12 cellular contexts compared by ENCODE assay signal in genomic region chr2:46363535-46364170, GRCh38.
DNase-seq lines count a peak whose midpoint lies in the region; ATAC-seq and TF ChIP-seq lines count a peak whose summit lies in the region.
"Had no signal": no experiment of that assay in that cellular context is flagged by ENCODE, and none has a peak within 500 bp of the region (broad histone marks: within the 10 kb centered on the region; RNA-seq: fewer than 3 reads in every experiment).

No MANE protein-coding gene starts in this region.

- H3K27me3 Mint-ChIP-seq in activated T-cell treated with anti-CD3 and anti-CD28 coated beads, Interleukin-2, amount 50 U/mL, for 72 hours (ENCODE audit: low read depth), result no peaks in the 10 kb centered on the region
- H3K27me3 Mint-ChIP-seq in activated T-cell treated with anti-CD3 and anti-CD28 coated beads, Interleukin-2, amount 50 U/mL, for 24 hours, result no peaks in the 10 kb centered on the region
- no peaks in the 10 kb centered on the region for H3K27me3 Mint-ChIP-seq in stimulated activated naive CD8-positive, alpha-beta T cell treated with anti-CD3 and anti-CD28 coated beads, Interleukin-15, amount 100 ng/mL, for 72 hours

- no peak overlapping the region for H3K4me2 ChIP-seq in fibroblast of lung (ENCODE audit: extremely low read depth, insufficient read depth, low read length)

- H3K4me3 Mint-ChIP-seq in activated T-cell treated with anti-CD3 and anti-CD28 coated beads, Interleukin-2, amount 50 U/mL, for 72 hours, result peak overlapping the region in 1 of 2 donors; percentile 4
- no peak overlapping the region for H3K4me3 Mint-ChIP-seq in activated T-cell treated with anti-CD3 and anti-CD28 coated beads, Interleukin-2, amount 50 U/mL, for 24 hours
- H3K4me3 Mint-ChIP-seq in stimulated activated naive CD8-positive, alpha-beta T cell treated with anti-CD3 and anti-CD28 coated beads, Interleukin-15, amount 100 ng/mL, for 72 hours, result no peak overlapping the region

- peak; percentile 88 to 92 for ATAC-seq in activated T-cell treated with anti-CD3 and anti-CD28 coated beads, Interleukin-2, amount 50 U/mL, for 72 hours (replicated peaks in 1 of 2)
- ATAC-seq in stimulated activated naive CD8-positive, alpha-beta T cell treated with anti-CD3 and anti-CD28 coated beads, Interleukin-15, amount 100 ng/mL, for 72 hours, result peak; percentile 83
- no peak for ATAC-seq in GM18505 (IDR thresholded peaks at IDR 0.05; ENCODE audit: unreplicated experiment)
- ATAC-seq in GM18502 (IDR thresholded peaks at IDR 0.05; ENCODE audit: poor library complexity, unreplicated experiment), result no peak

- H3K4me1 Mint-ChIP-seq in activated T-cell treated with anti-CD3 and anti-CD28 coated beads, Interleukin-2, amount 50 U/mL, for 72 hours (ENCODE audit: low read depth), result peaks cover 28% of the 10 kb centered on the region
- H3K4me1 Mint-ChIP-seq in activated T-cell treated with anti-CD3 and anti-CD28 coated beads, Interleukin-2, amount 50 U/mL, for 24 hours (ENCODE audit: low read depth), result peaks cover 31% of the 10 kb centered on the region
- H3K4me1 Mint-ChIP-seq in stimulated activated naive CD8-positive, alpha-beta T cell treated with anti-CD3 and anti-CD28 coated beads, Interleukin-15, amount 100 ng/mL, for 72 hours, result peaks cover 35% of the 10 kb centered on the region

- H3K27ac ChIP-seq in fibroblast of lung (ENCODE audit: insufficient read depth, low read length) (peak overlapping the region; percentile 17), colonic mucosa (no peak overlapping the region)

- no peaks in the 10 kb centered on the region for H3K79me2 ChIP-seq in fibroblast of lung (ENCODE audit: control insufficient read depth, insufficient read depth, low read length)

- H3K9me3 Mint-ChIP-seq in activated T-cell treated with anti-CD3 and anti-CD28 coated beads, Interleukin-2, amount 50 U/mL, for 72 hours, result peaks cover 0 to 1% of the 10 kb centered on the region in 2 donors
- H3K9me3 Mint-ChIP-seq in activated T-cell treated with anti-CD3 and anti-CD28 coated beads, Interleukin-2, amount 50 U/mL, for 24 hours, result no peaks in the 10 kb centered on the region
- no peaks in the 10 kb centered on the region for H3K9me3 Mint-ChIP-seq in stimulated activated naive CD8-positive, alpha-beta T cell treated with anti-CD3 and anti-CD28 coated beads, Interleukin-15, amount 100 ng/mL, for 72 hours

- peaks cover 0 to 11% of the 10 kb centered on the region in 2 donors for H3K36me3 Mint-ChIP-seq in activated T-cell treated with anti-CD3 and anti-CD28 coated beads, Interleukin-2, amount 50 U/mL, for 72 hours (ENCODE audit: insufficient read depth in 2 of 2)
- H3K36me3 Mint-ChIP-seq in activated T-cell treated with anti-CD3 and anti-CD28 coated beads, Interleukin-2, amount 50 U/mL, for 24 hours (ENCODE audit: low read depth), result no peaks in the 10 kb centered on the region

- intact Hi-C loops in colonic mucosa (cut with DNase I), result loop anchor here (2.0 to 5.0 kb wide), 3 partner anchors 65 to 351 kb away; no protein-coding TSS in a partner anchor

- H3K36me3 ChIP-seq in fibroblast of lung (ENCODE audit: control insufficient read depth, insufficient read depth, low read length) (peaks cover 18% of the 10 kb centered on the region), colonic mucosa (no peaks in the 10 kb centered on the region)
- H3K36me3 ChIP-seq: HAP-1 had no signal

- H4K20me1 ChIP-seq in fibroblast of lung (ENCODE audit: control insufficient read depth, extremely low read depth, insufficient read depth, low read length), result no peaks in the 10 kb centered on the region

- no peak overlapping the region for H3K4me3 ChIP-seq in fibroblast of lung (replicated peaks in 1 of 4; ENCODE audit: control extremely low read depth in 1 of 4, insufficient read depth in 1 of 4, low read depth in 3 of 4, low read length in 4 of 4)
- no peak overlapping the region for H3K4me3 ChIP-seq in colonic mucosa
- H3K4me3 ChIP-seq: adrenal gland, HAP-1 had no signal

- TF ChIP-seq CTCF in fibroblast of lung (conservative IDR thresholded peaks at IDR 0.05 in 1 of 2, IDR thresholded peaks at IDR 0.05 in 1 of 2; ENCODE audit: low read depth in 1 of 2, low read length in 2 of 2) (no peak), colonic mucosa (IDR thresholded peaks at IDR 0.05) (no peak)

- H3K4me1 ChIP-seq in fibroblast of lung (ENCODE audit: control insufficient read depth, extremely low read depth, insufficient read depth, low read length) (peaks cover 12% of the 10 kb centered on the region), colonic mucosa (no peaks in the 10 kb centered on the region)
- H3K4me1 ChIP-seq: adrenal gland, HAP-1 had no signal

- H2AFZ ChIP-seq in fibroblast of lung (ENCODE audit: low read length), result no peak overlapping the region

- H3K9me3 ChIP-seq in fibroblast of lung (ENCODE audit: control insufficient read depth, insufficient read depth, low read depth, low read length), result no peaks in the 10 kb centered on the region
- H3K9me3 ChIP-seq in colonic mucosa, result no peaks in the 10 kb centered on the region
- H3K9me3 ChIP-seq: adrenal gland, HAP-1 had no signal

- peak; percentile 15 to 33 for DNase-seq in activated T-cell treated with anti-CD3 and anti-CD28 coated beads, Interleukin-2, amount 50 U/mL, for 72 hours
- no peak for DNase-seq in activated T-cell treated with anti-CD3 and anti-CD28 coated beads, Interleukin-2, amount 50 U/mL, for 24 hours
- DNase-seq in RPMI7951 (ENCODE audit: low read depth), result peak; percentile 69
- DNase-seq in fibroblast of lung (ENCODE audit: low read depth in 2 of 2), result peak; percentile 77 to 86
- DNase-seq in stimulated activated naive CD8-positive, alpha-beta T cell treated with anti-CD3 and anti-CD28 coated beads, Interleukin-15, amount 100 ng/mL, for 72 hours, result no peak
- no peak for DNase-seq in colonic mucosa
- DNase-seq: NCI-H446 treated with DMSO at 0.1 percent for 48 hours; stimulated activated CD4-positive, alpha-beta T cell treated with anti-CD3 and anti-CD28 coated beads, Interleukin-2, amount 100 ng/mL, for 48 hours had no signal

- H3K27ac Mint-ChIP-seq in activated T-cell treated with anti-CD3 and anti-CD28 coated beads, Interleukin-2, amount 50 U/mL, for 72 hours, result peak overlapping the region; percentile 71
- no peak overlapping the region for H3K27ac Mint-ChIP-seq in activated T-cell treated with anti-CD3 and anti-CD28 coated beads, Interleukin-2, amount 50 U/mL, for 24 hours
- no peak overlapping the region for H3K27ac Mint-ChIP-seq in stimulated activated naive CD8-positive, alpha-beta T cell treated with anti-CD3 and anti-CD28 coated beads, Interleukin-15, amount 100 ng/mL, for 72 hours

- H3K27me3 ChIP-seq in fibroblast of lung (ENCODE audit: control insufficient read depth, insufficient read depth, low read length) (no peaks in the 10 kb centered on the region), colonic mucosa (no peaks in the 10 kb centered on the region)
- H3K27me3 ChIP-seq: adrenal gland had no signal

- TF ChIP-seq POLR2A in GM18505 (IDR thresholded peaks at IDR 0.05; ENCODE audit: borderline replicate concordance, extremely low read depth, insufficient read depth, insufficient read length), result no peak

- H3K9ac ChIP-seq in fibroblast of lung (ENCODE audit: insufficient read depth, low read length), result no peak overlapping the region
- no peak overlapping the region for H3K9ac ChIP-seq in colonic mucosa (ENCODE audit: low read depth in 2 of 2, low read length in 2 of 2)

Comparison
In these comparisons a context has a peak if more than half of its experiments do, and no peak if none do; other contexts are left out.
1. DNase-seq: peak in activated T-cell treated with anti-CD3 and anti-CD28 coated beads, Interleukin-2, amount 50 U/mL, for 72 hours (2 of 2), RPMI7951 (single experiment) and fibroblast of lung (2 of 2); none in activated T-cell treated with anti-CD3 and anti-CD28 coated beads, Interleukin-2, amount 50 U/mL, for 24 hours (single experiment), stimulated activated naive CD8-positive, alpha-beta T cell treated with anti-CD3 and anti-CD28 coated beads, Interleukin-15, amount 100 ng/mL, for 72 hours (0 of 2) and colonic mucosa (single experiment).
2. ATAC-seq: peak in activated T-cell treated with anti-CD3 and anti-CD28 coated beads, Interleukin-2, amount 50 U/mL, for 72 hours (2 of 2) and stimulated activated naive CD8-positive, alpha-beta T cell treated with anti-CD3 and anti-CD28 coated beads, Interleukin-15, amount 100 ng/mL, for 72 hours (single experiment); none in GM18505 (single experiment) and GM18502 (single experiment).